9 cellular contexts compared by ENCODE assay signal in the genomic region with DNA sequence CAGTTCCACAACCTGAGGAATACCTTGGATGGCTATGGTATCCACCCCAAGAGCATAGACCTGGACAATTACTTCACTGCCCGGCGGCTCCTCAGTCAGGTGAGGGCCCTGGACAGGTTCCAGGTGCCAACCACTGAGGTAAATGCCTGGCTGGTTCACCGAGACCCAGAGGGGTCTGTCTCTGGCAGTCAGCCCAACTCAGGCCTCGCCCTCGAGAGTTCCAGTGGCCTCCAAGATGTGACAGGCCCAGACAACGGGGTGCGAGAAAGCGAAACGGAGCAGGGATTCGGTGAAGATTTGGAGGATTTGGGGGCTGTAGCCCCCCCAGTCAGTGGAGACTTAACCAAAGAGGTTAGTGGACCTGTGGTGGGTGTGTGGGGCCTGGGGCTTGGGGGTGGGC. TPM values are rescaled to one million over a fixed set of nuclear protein-coding genes. Genes with fewer than 3 reads are reported as not detected.
A peak's percentile ranks its signal among the peaks of the same experiment; 100 is the strongest.
DNase-seq lines count a peak whose midpoint lies in the region; ATAC-seq and TF ChIP-seq lines count a peak whose summit lies in the region.
"Had no signal": no experiment of that assay in that cellular context is flagged by ENCODE, and none has a peak within 500 bp of the region (broad histone marks: within the 10 kb centered on the region; RNA-seq: fewer than 3 reads in every experiment).

No MANE protein-coding gene starts in this region.

- H3K4me1 Mint-ChIP-seq in T-cell = peaks cover 71 to 77% (median 71%) of the 10 kb centered on the region in 3 donors

- DNase-seq in COR-L47 (lab: John Stamatoyannopoulos, UW) = peak; percentile 16
- DNase-seq in SJSA1 (ENCODE audit: low read depth in 1 of 2, low spot score in 2 of 2) = no peak
- DNase-seq in esophagus squamous epithelium (lab: John Stamatoyannopoulos, UW) = no peak
- no peak for DNase-seq in psoas muscle
- DNase-seq in T-cell = no peak
- DNase-seq in T-helper 1 cell = no peak
- no peak for DNase-seq in DMS53 (lab: John Stamatoyannopoulos, UW)

- CTCF ChIA-PET in T-cell (lab: Charles Lee) = interaction anchor here in 1 of 2 donors (1.0 kb wide), 1 partner anchor 25 kb away, joined by 3 read pairs; no protein-coding TSS in a partner anchor

- no peak overlapping the region for H3K27ac Mint-ChIP-seq in T-cell

- no peak for TF ChIP-seq POLR2A in esophagus squamous epithelium (IDR thresholded peaks at IDR 0.05)

- peaks cover 34% of the 10 kb centered on the region for H3K36me3 Mint-ChIP-seq in T-cell

- H3K4me1 ChIP-seq in SJSA1 (replicated peaks) (peaks cover 61% of the 10 kb centered on the region), esophagus squamous epithelium (peaks cover 67 to 83% (median 75%) of the 10 kb centered on the region in 3 donors), psoas muscle (peaks cover 54% of the 10 kb centered on the region)

- H3K27me3 Mint-ChIP-seq in T-cell = no peaks in the 10 kb centered on the region

- H3K4me3 Mint-ChIP-seq in T-cell = no peak overlapping the region

- H3K36me3 ChIP-seq in SJSA1 (peaks cover 59% of the 10 kb centered on the region), esophagus squamous epithelium (peaks cover 1 to 55% (median 3%) of the 10 kb centered on the region in 3 donors), psoas muscle (ENCODE audit: insufficient read depth in 1 of 2, low read depth in 1 of 2) (peaks cover 3 to 43% of the 10 kb centered on the region in 2 donors)

- H3K27ac ChIP-seq in SJSA1 = peak overlapping the region; percentile 90
- H3K27ac ChIP-seq in esophagus squamous epithelium = peak overlapping the region; percentile 97 to 100 (median 98)
- peak overlapping the region; percentile 97 for H3K27ac ChIP-seq in psoas muscle

- WGBS in esophagus squamous epithelium, 2 donors = 16% methylated on average over 3 of the region's 10 CpGs; no CpG with 5 or more reads in 1 of the 2 donors
- WGBS in psoas muscle, 3 donors = 29 to 54% (median 35%) methylated on average over 10 of the region's 10 CpGs

- no peaks in the 10 kb centered on the region for H3K9me3 ChIP-seq in SJSA1 (replicated peaks)
- H3K9me3 ChIP-seq in esophagus squamous epithelium = no peaks in the 10 kb centered on the region
- H3K9me3 ChIP-seq in psoas muscle = no peaks in the 10 kb centered on the region

- H3K4me3 ChIP-seq in SJSA1 (no peak overlapping the region), esophagus squamous epithelium (peak overlapping the region; percentile 4 to 94 (median 85)), psoas muscle (peak overlapping the region; percentile 87)

- H3K27me3 ChIP-seq in SJSA1 (replicated peaks) = no peaks in the 10 kb centered on the region
- H3K27me3 ChIP-seq in esophagus squamous epithelium = no peaks in the 10 kb centered on the region
- no peaks in the 10 kb centered on the region for H3K27me3 ChIP-seq in psoas muscle (ENCODE audit: insufficient read depth in 3 of 3, low read length in 2 of 3)

- intact Hi-C loops in esophagus squamous epithelium (cut with DNase I) = no loop called here
- intact Hi-C loops in psoas muscle (cut with DNase I) = loop anchor here in 1 of 2 donors (2.0 kb wide), 1 partner anchor 14 kb away; no protein-coding TSS in a partner anchor

- H3K9me3 Mint-ChIP-seq in T-cell = no peaks in the 10 kb centered on the region

- TF ChIP-seq CTCF in esophagus squamous epithelium (IDR thresholded peaks at IDR 0.05) (no peak), psoas muscle (IDR thresholded peaks at IDR 0.05) (no peak)

- POLR2A ChIA-PET in T-cell (lab: Charles Lee) = no interaction called here

- ATAC-seq in psoas muscle = no peak
- ATAC-seq in HG02870 (IDR thresholded peaks at IDR 0.05; ENCODE audit: unreplicated experiment) = no peak
- no peak for ATAC-seq in T-cell (replicated peaks in 1 of 4)

RNA-seq across cellular contexts. Expression of a gene that starts 3.1 kb away (rescaled TPM):
- total RNA-seq in SJSA1 (2014; rRNA removed; shearing (Covaris generic)) = 61.8 and 200 TPM in 2 replicates
- total RNA-seq in esophagus squamous epithelium (100 to 1,000 TPM in 1 of 4 donors, 10 to 100 TPM in 3; 41.6 to 103 (median 60.0) TPM), psoas muscle (1,000 to 10,000 TPM in 3 of 4 donors, 100 to 1,000 TPM in 1; 990 to 1,423 (median 1,174) TPM), T-cell (10 to 100 TPM; 30.3 to 61.6 (median 43.9) TPM)
- polyA plus RNA-seq in psoas muscle = 1,000 to 10,000 TPM in 1 of 3 donors, 100 to 1,000 TPM in 2; 308 to 1,601 (median 620) TPM

RNA-seq across cellular contexts. Expression of a gene that starts 13.7 kb away (rescaled TPM):
- total RNA-seq in SJSA1 (2014; rRNA removed; shearing (Covaris generic)) = 21.1 and 45.2 TPM in 2 replicates
- total RNA-seq in esophagus squamous epithelium (10 to 100 TPM in 1 of 4 donors, 1 to 10 TPM in 2, under 1 TPM in 1; 0.91 to 14.5 (median 5.7) TPM), psoas muscle (100 to 1,000 TPM in 1 of 4 donors, 10 to 100 TPM in 3; 56.4 to 130 (median 66.4) TPM), T-cell (1 to 10 TPM; 1.2 to 2.6 (median 1.9) TPM)
- polyA plus RNA-seq in psoas muscle = 10 to 100 TPM; 16.8 to 46.0 (median 35.5) TPM
- polyA plus RNA-seq: neural cell had no signal

RNA-seq across cellular contexts. Expression of a gene that starts 50.0 kb away (rescaled TPM):
- total RNA-seq in SJSA1 (2014; rRNA removed; shearing (Covaris generic)) = 111 and 149 TPM in 2 replicates
- total RNA-seq in esophagus squamous epithelium = 10 to 100 TPM; 21.0 to 46.7 (median 24.7) TPM
- 10 to 100 TPM; 28.9 to 39.6 (median 35.5) TPM for total RNA-seq in psoas muscle
- polyA plus RNA-seq in psoas muscle = 10 to 100 TPM; 26.6 to 69.6 (median 34.8) TPM
- total RNA-seq in T-cell = 10 to 100 TPM; 19.6 to 32.4 (median 30.7) TPM

RNA-seq across cellular contexts. Expression of a gene that starts 56.3 kb away (rescaled TPM):
- 13.3 and 16.4 TPM in 2 replicates for total RNA-seq in SJSA1 (2014; rRNA removed; shearing (Covaris generic))
- total RNA-seq in esophagus squamous epithelium (10 to 100 TPM; 12.7 to 16.6 (median 15.0) TPM), psoas muscle (10 to 100 TPM; 10.0 to 17.2 (median 12.3) TPM), T-cell (10 to 100 TPM; 10.6 to 20.4 (median 19.5) TPM)
- polyA plus RNA-seq in psoas muscle = 10 to 100 TPM; 11.5 to 27.0 (median 25.7) TPM
